15 cellular contexts compared by ENCODE assay signal in genomic region chr1:163697137-163697536, GRCh38.
DNase-seq lines count a peak whose midpoint lies in the region; ATAC-seq lines count a peak whose summit lies in the region.
"Had no signal": no experiment of that assay in that cellular context is flagged by ENCODE, and none has a peak within 500 bp of the region (broad histone marks: within the 10 kb centered on the region; RNA-seq: fewer than 3 reads in every experiment).

No MANE protein-coding gene starts in this region.

- CTCF ChIA-PET in activated CD4-positive, alpha-beta T cell treated with anti-CD3 and anti-CD28 coated beads for 36 hours (lab: Charles Lee): no interaction called here

- H3K4me3 Mint-ChIP-seq in activated CD4-positive, alpha-beta T cell treated with anti-CD3 and anti-CD28 coated beads for 36 hours: no peak overlapping the region
- no peak overlapping the region for H3K4me3 Mint-ChIP-seq in stimulated activated effector memory CD8-positive, alpha-beta T cell treated with anti-CD3 and anti-CD28 coated beads, Interleukin-12 subunit alpha, Interleukin-12 subunit beta, amount 100 ng/mL, for 72 hours
- H3K4me3 Mint-ChIP-seq: activated naive CD8-positive, alpha-beta T cell treated with anti-CD3 and anti-CD28 coated beads, Interleukin-2, amount 10 ng/mL, durations not matched to agents 7 days and 5 days; CD14-positive monocyte had no signal

- peaks cover 3% of the 10 kb centered on the region for H3K9me3 Mint-ChIP-seq in activated CD4-positive, alpha-beta T cell treated with anti-CD3 and anti-CD28 coated beads for 36 hours (ENCODE audit: low read depth)
- peaks cover 10% of the 10 kb centered on the region for H3K9me3 Mint-ChIP-seq in stimulated activated effector memory CD8-positive, alpha-beta T cell treated with anti-CD3 and anti-CD28 coated beads, Interleukin-12 subunit alpha, Interleukin-12 subunit beta, amount 100 ng/mL, for 72 hours

- POLR2A ChIA-PET in activated CD4-positive, alpha-beta T cell treated with anti-CD3 and anti-CD28 coated beads for 36 hours (lab: Charles Lee): no interaction called here

- H3K27ac Mint-ChIP-seq in activated CD4-positive, alpha-beta T cell treated with anti-CD3 and anti-CD28 coated beads for 36 hours: no peak overlapping the region
- H3K27ac Mint-ChIP-seq in stimulated activated effector memory CD8-positive, alpha-beta T cell treated with anti-CD3 and anti-CD28 coated beads, Interleukin-12 subunit alpha, Interleukin-12 subunit beta, amount 100 ng/mL, for 72 hours: no peak overlapping the region
- H3K27ac Mint-ChIP-seq: activated naive CD8-positive, alpha-beta T cell treated with anti-CD3 and anti-CD28 coated beads, Interleukin-2, amount 10 ng/mL, durations not matched to agents 7 days and 5 days; CD14-positive monocyte had no signal

- ATAC-seq in activated CD4-positive, alpha-beta T cell treated with anti-CD3 and anti-CD28 coated beads for 36 hours: peak; percentile 36
- peak; percentile 93 for ATAC-seq in HG02610 (IDR thresholded peaks at IDR 0.05; ENCODE audit: unreplicated experiment)
- peak; percentile 77 for ATAC-seq in HG03442 (IDR thresholded peaks at IDR 0.05; ENCODE audit: unreplicated experiment)
- peak; percentile 55 for ATAC-seq in stimulated activated effector memory CD8-positive, alpha-beta T cell treated with anti-CD3 and anti-CD28 coated beads, Interleukin-12 subunit alpha, Interleukin-12 subunit beta, amount 100 ng/mL, for 72 hours
- ATAC-seq in Right ventricle myocardium superior (ENCODE audit: poor library complexity): no peak
- no peak for ATAC-seq in HG03280 (IDR thresholded peaks at IDR 0.05; ENCODE audit: unreplicated experiment)
- ATAC-seq: left ventricle myocardium superior had no signal

- intact Hi-C loops in activated CD4-positive, alpha-beta T cell treated with anti-CD3 and anti-CD28 coated beads for 36 hours (cut with DNase I, micrococcal nuclease): no loop called here
- intact Hi-C loops in Right ventricle myocardium superior (cut with DNase I): no loop called here

- no peaks in the 10 kb centered on the region for H3K36me3 Mint-ChIP-seq in activated CD4-positive, alpha-beta T cell treated with anti-CD3 and anti-CD28 coated beads for 36 hours (ENCODE audit: low read depth)
- H3K36me3 Mint-ChIP-seq in stimulated activated effector memory CD8-positive, alpha-beta T cell treated with anti-CD3 and anti-CD28 coated beads, Interleukin-12 subunit alpha, Interleukin-12 subunit beta, amount 100 ng/mL, for 72 hours: no peaks in the 10 kb centered on the region
- H3K36me3 Mint-ChIP-seq: activated naive CD8-positive, alpha-beta T cell treated with anti-CD3 and anti-CD28 coated beads, Interleukin-2, amount 10 ng/mL, durations not matched to agents 7 days and 5 days; CD14-positive monocyte had no signal

- peak; percentile 5 for DNase-seq in activated CD4-positive, alpha-beta T cell treated with anti-CD3 and anti-CD28 coated beads for 36 hours
- no peak for DNase-seq in activated CD4-positive, alpha-beta T cell treated with anti-CD3 and anti-CD28 coated beads, Interleukin-2, amount 50 U/mL, for 4 hours
- DNase-seq in stimulated activated effector memory CD8-positive, alpha-beta T cell treated with anti-CD3 and anti-CD28 coated beads, Interleukin-12 subunit alpha, Interleukin-12 subunit beta, amount 100 ng/mL, for 72 hours (ENCODE audit: low spot score in 2 of 2): no peak
- DNase-seq in Right ventricle myocardium superior (no peak), DMS153 (lab: John Stamatoyannopoulos, UW) (no peak)
- DNase-seq: 8988T; activated CD4-positive, alpha-beta T cell treated with anti-CD3 and anti-CD28 coated beads for 4 hours; activated naive CD8-positive, alpha-beta T cell treated with anti-CD3 and anti-CD28 coated beads, Interleukin-2, amount 10 ng/mL, durations not matched to agents 7 days and 5 days; effector memory CD4-positive, alpha-beta T cell; left ventricle myocardium superior; NCI-H748 treated with DMSO at 0.1 percent for 48 hours had no signal

- no peaks in the 10 kb centered on the region for H3K27me3 Mint-ChIP-seq in activated CD4-positive, alpha-beta T cell treated with anti-CD3 and anti-CD28 coated beads for 36 hours
- H3K27me3 Mint-ChIP-seq: activated naive CD8-positive, alpha-beta T cell treated with anti-CD3 and anti-CD28 coated beads, Interleukin-2, amount 10 ng/mL, durations not matched to agents 7 days and 5 days had no signal

- no peaks in the 10 kb centered on the region for H3K4me1 Mint-ChIP-seq in activated CD4-positive, alpha-beta T cell treated with anti-CD3 and anti-CD28 coated beads for 36 hours
- H3K4me1 Mint-ChIP-seq in stimulated activated effector memory CD8-positive, alpha-beta T cell treated with anti-CD3 and anti-CD28 coated beads, Interleukin-12 subunit alpha, Interleukin-12 subunit beta, amount 100 ng/mL, for 72 hours: no peaks in the 10 kb centered on the region
- H3K4me1 Mint-ChIP-seq: activated naive CD8-positive, alpha-beta T cell treated with anti-CD3 and anti-CD28 coated beads, Interleukin-2, amount 10 ng/mL, durations not matched to agents 7 days and 5 days; CD14-positive monocyte had no signal

Comparison
In these comparisons a context has a peak if more than half of its experiments do, and no peak if none do; other contexts are left out.
1. ATAC-seq: peak in activated CD4-positive, alpha-beta T cell treated with anti-CD3 and anti-CD28 coated beads for 36 hours (single experiment), HG02610 (single experiment), HG03442 (single experiment) and stimulated activated effector memory CD8-positive, alpha-beta T cell treated with anti-CD3 and anti-CD28 coated beads, Interleukin-12 subunit alpha, Interleukin-12 subunit beta, amount 100 ng/mL, for 72 hours (single experiment); none in Right ventricle myocardium superior (single experiment) and HG03280 (single experiment).